Comparison of ENCODE assay signal across 31 cellular contexts in the genomic region with DNA sequence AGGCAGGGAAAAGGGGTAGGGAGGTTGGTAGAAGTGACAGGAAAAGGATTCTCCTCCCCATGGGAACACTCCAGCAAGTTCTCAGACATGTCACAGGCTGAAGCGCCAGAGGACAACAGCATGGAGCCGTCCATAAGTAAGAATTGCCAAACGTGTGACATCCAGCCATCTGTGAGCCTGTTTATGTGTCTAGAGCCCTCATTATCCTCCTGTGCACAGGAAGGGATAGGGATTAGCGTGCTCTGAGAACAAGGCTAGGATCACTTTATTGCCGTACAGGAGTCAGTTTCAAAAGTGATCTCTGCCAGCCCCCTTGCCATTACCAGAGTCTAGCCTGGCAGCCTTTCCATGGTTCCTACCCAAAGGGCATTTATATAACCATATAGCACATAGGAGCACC.
"Had no signal": no experiment of that assay in that cellular context is flagged by ENCODE, and none has a peak within 500 bp of the region (broad histone marks: within the 10 kb centered on the region; RNA-seq: fewer than 3 reads in every experiment).

No MANE protein-coding gene starts in this region.

- H3K4me1 ChIP-seq: gastroesophageal sphincter, parathyroid adenoma, psoas muscle, right atrium auricular region, stomach, thyroid gland, vagina had no signal

- H3K4me1 Mint-ChIP-seq: activated CD4-positive, alpha-beta T cell treated with anti-CD3 and anti-CD28 coated beads, Interleukin-2, amount 10 ng/mL, durations not matched to agents 24 days and 14 days; activated T-helper 17 cell treated with anti-CD3 and anti-CD28 coated beads, Interleukin-2, amount 50 U/mL, for 72 hours; central memory CD8-positive, alpha-beta T cell; naive B cell; neural crest cell; stimulated activated naive B cell treated with anti-CD40 and anti-IgM and Interleukin-4, amounts not matched to agents 10 μg/mL and 1 μg/mL and 100 μg/mL, for 72 hours; T-helper 17 cell had no signal

- DNase-seq: activated CD4-positive, alpha-beta memory T cell treated with anti-CD3 and anti-CD28 coated beads for 36 hours; activated CD4-positive, alpha-beta T cell treated with anti-CD3 and anti-CD28 coated beads, Interleukin-2, amount 10 ng/mL, durations not matched to agents 24 days and 14 days; activated CD4-positive, CD25-positive, alpha-beta regulatory T cell treated with anti-CD3 and anti-CD28 coated beads, Interleukin-2, amount 50 U/mL, for 72 hours; activated gamma-delta T cell treated with Interleukin-2 at 50 U/mL for 16 hours; activated T-cell treated with anti-CD3 and anti-CD28 coated beads, Interleukin-2, amount 50 U/mL, for 4 hours; cortex of kidney; effector memory CD8-positive, alpha-beta T cell; erythroblast; hippocampal formation; kidney; left colon; naive B cell; occipital lobe; psoas muscle; stimulated activated CD4-positive, alpha-beta T cell treated with anti-CD3 and anti-CD28 coated beads, Interleukin-15, amount 100 ng/mL, for 24 hours; stimulated activated CD4-positive, alpha-beta T cell treated with anti-CD3 and anti-CD28 coated beads, Interleukin-2, amount 100 ng/mL, for 24 hours; stimulated activated naive B cell treated with anti-CD40 and anti-IgM and Interleukin-4, amounts not matched to agents 10 μg/mL and 1 μg/mL and 100 μg/mL, for 72 hours; stomach; T-helper 17 cell; T1000; thyroid gland; upper lobe of left lung had no signal

- H2AFZ ChIP-seq: parathyroid adenoma had no signal

- ATAC-seq: activated naive CD4-positive, alpha-beta T cell treated with anti-CD3 and anti-CD28 coated beads, Interleukin-2, amount 50 U/mL, for 72 hours; activated T-cell treated with anti-CD3 and anti-CD28 coated beads, Interleukin-2, amount 50 U/mL, for 4 hours; activated T-helper 17 cell treated with anti-CD3 and anti-CD28 coated beads, Interleukin-2, amount 50 U/mL, for 72 hours; effector memory CD8-positive, alpha-beta T cell; gastroesophageal sphincter; left colon; psoas muscle; stimulated activated naive B cell treated with anti-CD40 and anti-IgM and Interleukin-4, amounts not matched to agents 10 μg/mL and 1 μg/mL and 100 μg/mL, for 72 hours; T-helper 17 cell had no signal

- H3K27ac Mint-ChIP-seq: activated CD4-positive, alpha-beta memory T cell treated with anti-CD3 and anti-CD28 coated beads for 36 hours; activated CD4-positive, alpha-beta T cell treated with anti-CD3 and anti-CD28 coated beads, Interleukin-2, amount 10 ng/mL, durations not matched to agents 24 days and 14 days; activated T-helper 17 cell treated with anti-CD3 and anti-CD28 coated beads, Interleukin-2, amount 50 U/mL, for 72 hours; effector memory CD8-positive, alpha-beta T cell; mesothelial cell of epicardium; naive B cell; stimulated activated naive B cell treated with anti-CD40 and anti-IgM and Interleukin-4, amounts not matched to agents 10 μg/mL and 1 μg/mL and 100 μg/mL, for 72 hours; T-helper 17 cell had no signal

- H3K4me3 ChIP-seq: gastroesophageal sphincter, psoas muscle, right atrium auricular region, stomach, thyroid gland, upper lobe of left lung, vagina had no signal

- H3K4me3 Mint-ChIP-seq: activated CD4-positive, alpha-beta memory T cell treated with anti-CD3 and anti-CD28 coated beads for 36 hours; activated CD4-positive, alpha-beta T cell treated with anti-CD3 and anti-CD28 coated beads, Interleukin-2, amount 10 ng/mL, durations not matched to agents 24 days and 14 days; activated T-cell treated with anti-CD3 and anti-CD28 coated beads, Interleukin-2, amount 50 U/mL, for 4 hours; activated T-helper 17 cell treated with anti-CD3 and anti-CD28 coated beads, Interleukin-2, amount 50 U/mL, for 72 hours; central memory CD8-positive, alpha-beta T cell; effector memory CD8-positive, alpha-beta T cell; mesothelial cell of epicardium; naive B cell; neural crest cell; stimulated activated naive B cell treated with anti-CD40 and anti-IgM and Interleukin-4, amounts not matched to agents 10 μg/mL and 1 μg/mL and 100 μg/mL, for 72 hours; T-helper 17 cell had no signal

- H3K27me3 Mint-ChIP-seq: activated CD4-positive, alpha-beta memory T cell treated with anti-CD3 and anti-CD28 coated beads for 36 hours; activated CD4-positive, alpha-beta T cell treated with anti-CD3 and anti-CD28 coated beads, Interleukin-2, amount 10 ng/mL, durations not matched to agents 24 days and 14 days; central memory CD8-positive, alpha-beta T cell; naive B cell; stimulated activated naive B cell treated with anti-CD40 and anti-IgM and Interleukin-4, amounts not matched to agents 10 μg/mL and 1 μg/mL and 100 μg/mL, for 72 hours had no signal

- H3K36me3 ChIP-seq: gastroesophageal sphincter, right atrium auricular region, stomach, thyroid gland, upper lobe of left lung, vagina had no signal

- H3K9me3 ChIP-seq: gastroesophageal sphincter, psoas muscle, right atrium auricular region, stomach, thyroid gland, upper lobe of left lung, vagina had no signal

- H3K27me3 ChIP-seq: gastroesophageal sphincter, right atrium auricular region, stomach, thyroid gland, upper lobe of left lung, vagina had no signal

- H3K36me3 Mint-ChIP-seq: activated CD4-positive, alpha-beta memory T cell treated with anti-CD3 and anti-CD28 coated beads for 36 hours; activated naive CD4-positive, alpha-beta T cell treated with anti-CD3 and anti-CD28 coated beads, Interleukin-2, amount 50 U/mL, for 72 hours; mesothelial cell of epicardium; stimulated activated naive B cell treated with anti-CD40 and anti-IgM and Interleukin-4, amounts not matched to agents 10 μg/mL and 1 μg/mL and 100 μg/mL, for 72 hours had no signal

- H3K79me2 ChIP-seq: parathyroid adenoma had no signal

- H3K27ac ChIP-seq: gastroesophageal sphincter, parathyroid adenoma, psoas muscle, right atrium auricular region, stomach, thyroid gland, upper lobe of left lung, vagina had no signal

- H3K9me3 Mint-ChIP-seq: activated CD4-positive, alpha-beta memory T cell treated with anti-CD3 and anti-CD28 coated beads for 36 hours; activated CD4-positive, alpha-beta T cell treated with anti-CD3 and anti-CD28 coated beads, Interleukin-2, amount 10 ng/mL, durations not matched to agents 24 days and 14 days; activated naive CD4-positive, alpha-beta T cell treated with anti-CD3 and anti-CD28 coated beads, Interleukin-2, amount 50 U/mL, for 72 hours; activated T-cell treated with anti-CD3 and anti-CD28 coated beads, Interleukin-2, amount 50 U/mL, for 4 hours; neural crest cell had no signal
